1 cellular context compared by ENCODE assay signal in the genomic region with DNA sequence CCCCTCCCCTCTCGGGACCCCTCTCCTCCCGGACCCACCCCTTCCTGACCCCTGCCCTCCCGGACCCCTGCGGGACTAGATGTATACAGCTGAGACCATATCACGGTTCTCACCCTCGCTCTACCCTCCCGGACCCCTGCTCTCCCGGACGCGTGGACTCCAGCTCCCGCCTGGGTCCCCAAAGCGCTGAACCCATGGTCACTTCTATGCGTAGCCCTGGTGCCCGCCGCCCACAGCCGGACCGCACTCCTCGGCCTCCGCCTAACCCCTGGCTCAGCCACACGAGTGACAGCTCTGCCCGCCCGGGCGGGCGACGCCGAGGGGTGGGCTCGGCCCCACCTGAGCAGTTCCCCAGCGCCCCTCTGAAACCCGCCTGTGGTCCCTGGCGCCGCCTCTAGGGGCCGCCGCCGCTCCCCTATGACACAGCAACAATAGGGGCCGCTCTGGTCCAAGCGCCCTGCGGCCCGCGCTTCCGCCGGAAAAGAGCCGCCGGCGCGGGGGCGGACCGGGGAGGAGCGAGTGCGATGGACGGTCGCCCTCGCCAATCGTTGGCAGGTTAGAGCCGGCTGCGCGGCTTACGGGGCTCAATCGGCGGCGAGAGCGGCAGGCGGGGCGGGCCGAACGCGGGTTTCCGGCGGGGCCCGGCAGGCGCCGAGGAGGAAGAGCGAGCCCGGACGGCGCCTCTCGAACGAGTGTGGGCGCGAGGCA.
TF ChIP-seq lines count a peak whose summit lies in the region.

Gene ADRM1 (plus strand): TSS at position 657 of the 708 bp plus-strand sequence. CDS start 572 bp downstream, outside the sequence.

TF ChIP-seq in GM12878, 131 proteins besides CTCF, POLR2A, EP300 and RAD21 (continued from another document and continues in another):
- no peak for TF ChIP-seq ZNF687 (IDR thresholded peaks at IDR 0.05)
- TF ChIP-seq SPI1 (IDR thresholded peaks at IDR 0.05; ENCODE audit: borderline replicate concordance, insufficient read depth, low read depth, low read length): no peak; the same call in 1 of the 2 replicates
- TF ChIP-seq RB1 (IDR thresholded peaks at IDR 0.05; ENCODE audit: borderline replicate concordance): peak; percentile 96
- TF ChIP-seq, protein P1, sequence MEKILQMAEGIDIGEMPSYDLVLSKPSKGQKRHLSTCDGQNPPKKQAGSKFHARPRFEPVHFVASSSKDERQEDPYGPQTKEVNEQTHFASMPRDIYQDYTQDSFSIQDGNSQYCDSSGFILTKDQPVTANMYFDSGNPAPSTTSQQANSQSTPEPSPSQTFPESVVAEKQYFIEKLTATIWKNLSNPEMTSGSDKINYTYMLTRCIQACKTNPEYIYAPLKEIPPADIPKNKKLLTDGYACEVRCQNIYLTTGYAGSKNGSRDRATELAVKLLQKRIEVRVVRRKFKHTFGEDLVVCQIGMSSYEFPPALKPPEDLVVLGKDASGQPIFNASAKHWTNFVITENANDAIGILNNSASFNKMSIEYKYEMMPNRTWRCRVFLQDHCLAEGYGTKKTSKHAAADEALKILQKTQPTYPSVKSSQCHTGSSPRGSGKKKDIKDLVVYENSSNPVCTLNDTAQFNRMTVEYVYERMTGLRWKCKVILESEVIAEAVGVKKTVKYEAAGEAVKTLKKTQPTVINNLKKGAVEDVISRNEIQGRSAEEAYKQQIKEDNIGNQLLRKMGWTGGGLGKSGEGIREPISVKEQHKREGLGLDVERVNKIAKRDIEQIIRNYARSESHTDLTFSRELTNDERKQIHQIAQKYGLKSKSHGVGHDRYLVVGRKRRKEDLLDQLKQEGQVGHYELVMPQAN (conservative IDR thresholded peaks at IDR 0.05): peak; percentile 64
- no peak for TF ChIP-seq SREBF1 (IDR thresholded peaks at IDR 0.05; ENCODE audit: low read length)
- TF ChIP-seq ZZZ3 (IDR thresholded peaks at IDR 0.05; ENCODE audit: control insufficient read depth, insufficient read length, low read depth): no peak
- TF ChIP-seq KAT2A (conservative IDR thresholded peaks at IDR 0.05; ENCODE audit: control insufficient read depth, low read depth, low read length): no peak
- TF ChIP-seq EED (IDR thresholded peaks at IDR 0.05; ENCODE audit: low read depth): no peak
- TF ChIP-seq EZH2 (IDR thresholded peaks at IDR 0.05; ENCODE audit: borderline replicate concordance, control insufficient read depth, low read depth, low read length): no peak
- TF ChIP-seq, protein P2, sequence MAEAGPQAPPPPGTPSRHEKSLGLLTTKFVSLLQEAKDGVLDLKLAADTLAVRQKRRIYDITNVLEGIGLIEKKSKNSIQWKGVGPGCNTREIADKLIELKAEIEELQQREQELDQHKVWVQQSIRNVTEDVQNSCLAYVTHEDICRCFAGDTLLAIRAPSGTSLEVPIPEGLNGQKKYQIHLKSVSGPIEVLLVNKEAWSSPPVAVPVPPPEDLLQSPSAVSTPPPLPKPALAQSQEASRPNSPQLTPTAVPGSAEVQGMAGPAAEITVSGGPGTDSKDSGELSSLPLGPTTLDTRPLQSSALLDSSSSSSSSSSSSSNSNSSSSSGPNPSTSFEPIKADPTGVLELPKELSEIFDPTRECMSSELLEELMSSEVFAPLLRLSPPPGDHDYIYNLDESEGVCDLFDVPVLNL (IDR thresholded peaks at IDR 0.05; ENCODE audit: low read depth, low read length): no peak
- peak; percentile 91 for TF ChIP-seq CHD2 (IDR thresholded peaks at IDR 0.05; ENCODE audit: borderline replicate concordance, low read depth, low read length)
- peak; percentile 99 for TF ChIP-seq PKNOX1 (IDR thresholded peaks at IDR 0.05)
- TF ChIP-seq MTA2 (IDR thresholded peaks at IDR 0.05; ENCODE audit: low read depth): no peak
- TF ChIP-seq SMARCA5 (IDR thresholded peaks at IDR 0.05): peak; percentile 86
- no peak for TF ChIP-seq MYC (IDR thresholded peaks at IDR 0.05; ENCODE audit: insufficient read depth, insufficient read length, insufficient replicate concordance, low read length, severe bottlenecking)
- TF ChIP-seq HDAC6 (IDR thresholded peaks at IDR 0.05; ENCODE audit: unreplicated experiment): no peak
- TF ChIP-seq ZBED1 (IDR thresholded peaks at IDR 0.05; ENCODE audit: borderline replicate concordance): no peak
- no peak for TF ChIP-seq ASH2L (IDR thresholded peaks at IDR 0.05; ENCODE audit: borderline replicate concordance, low read depth)
- TF ChIP-seq SIX5 (IDR thresholded peaks at IDR 0.05; ENCODE audit: low read depth, low read length, severe bottlenecking): peak; percentile 39
- TF ChIP-seq ESRRA (IDR thresholded peaks at IDR 0.05; ENCODE audit: low read length): no peak
- TF ChIP-seq SIN3A (IDR thresholded peaks at IDR 0.05; ENCODE audit: low read depth, low read length): peak; percentile 2; the same call in 1 of the 2 replicates
- peak; percentile 64 for TF ChIP-seq CREM (IDR thresholded peaks at IDR 0.05; ENCODE audit: low read depth)
- TF ChIP-seq RBBP5 (conservative IDR thresholded peaks at IDR 0.05): no peak
- peak; percentile 68 for TF ChIP-seq RUNX3 (IDR thresholded peaks at IDR 0.05; ENCODE audit: low read length)
- no peak for TF ChIP-seq IRF5 (IDR thresholded peaks at IDR 0.05; ENCODE audit: borderline replicate concordance)
- TF ChIP-seq JUNB (IDR thresholded peaks at IDR 0.05): no peak
- TF ChIP-seq IRF4 (IDR thresholded peaks at IDR 0.05; ENCODE audit: low read depth, low read length): no peak
- no peak for TF ChIP-seq BMI1 (IDR thresholded peaks at IDR 0.05; ENCODE audit: borderline replicate concordance)
- peak; percentile 87 for TF ChIP-seq STAT1 (conservative IDR thresholded peaks at IDR 0.05)
- peak; percentile 99 for TF ChIP-seq DPF2 (IDR thresholded peaks at IDR 0.05)
- TF ChIP-seq ATF7 (IDR thresholded peaks at IDR 0.05; ENCODE audit: low read depth): no peak
- peak; percentile 40; the same call in 1 of the 2 replicates for TF ChIP-seq POLR2AphosphoS5 (IDR thresholded peaks at IDR 0.05; ENCODE audit: low read length)
- no peak for TF ChIP-seq ZNF24 (IDR thresholded peaks at IDR 0.05)
- TF ChIP-seq ETV6 (conservative IDR thresholded peaks at IDR 0.05 in 1 of 2, IDR thresholded peaks at IDR 0.05 in 1 of 2; ENCODE audit: borderline replicate concordance in 1 of 2, low read depth in 1 of 2): no peak
- TF ChIP-seq ZBTB11 (CRISPR knock-in tag; IDR thresholded peaks at IDR 0.05): no peak
- TF ChIP-seq, protein P3, sequence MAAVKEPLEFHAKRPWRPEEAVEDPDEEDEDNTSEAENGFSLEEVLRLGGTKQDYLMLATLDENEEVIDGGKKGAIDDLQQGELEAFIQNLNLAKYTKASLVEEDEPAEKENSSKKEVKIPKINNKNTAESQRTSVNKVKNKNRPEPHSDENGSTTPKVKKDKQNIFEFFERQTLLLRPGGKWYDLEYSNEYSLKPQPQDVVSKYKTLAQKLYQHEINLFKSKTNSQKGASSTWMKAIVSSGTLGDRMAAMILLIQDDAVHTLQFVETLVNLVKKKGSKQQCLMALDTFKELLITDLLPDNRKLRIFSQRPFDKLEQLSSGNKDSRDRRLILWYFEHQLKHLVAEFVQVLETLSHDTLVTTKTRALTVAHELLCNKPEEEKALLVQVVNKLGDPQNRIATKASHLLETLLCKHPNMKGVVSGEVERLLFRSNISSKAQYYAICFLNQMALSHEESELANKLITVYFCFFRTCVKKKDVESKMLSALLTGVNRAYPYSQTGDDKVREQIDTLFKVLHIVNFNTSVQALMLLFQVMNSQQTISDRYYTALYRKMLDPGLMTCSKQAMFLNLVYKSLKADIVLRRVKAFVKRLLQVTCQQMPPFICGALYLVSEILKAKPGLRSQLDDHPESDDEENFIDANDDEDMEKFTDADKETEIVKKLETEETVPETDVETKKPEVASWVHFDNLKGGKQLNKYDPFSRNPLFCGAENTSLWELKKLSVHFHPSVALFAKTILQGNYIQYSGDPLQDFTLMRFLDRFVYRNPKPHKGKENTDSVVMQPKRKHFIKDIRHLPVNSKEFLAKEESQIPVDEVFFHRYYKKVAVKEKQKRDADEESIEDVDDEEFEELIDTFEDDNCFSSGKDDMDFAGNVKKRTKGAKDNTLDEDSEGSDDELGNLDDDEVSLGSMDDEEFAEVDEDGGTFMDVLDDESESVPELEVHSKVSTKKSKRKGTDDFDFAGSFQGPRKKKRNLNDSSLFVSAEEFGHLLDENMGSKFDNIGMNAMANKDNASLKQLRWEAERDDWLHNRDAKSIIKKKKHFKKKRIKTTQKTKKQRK (IDR thresholded peaks at IDR 0.05; ENCODE audit: low read depth, low read length): peak; percentile 59; the same call in 1 of the 2 replicates
- TF ChIP-seq, protein P4, sequence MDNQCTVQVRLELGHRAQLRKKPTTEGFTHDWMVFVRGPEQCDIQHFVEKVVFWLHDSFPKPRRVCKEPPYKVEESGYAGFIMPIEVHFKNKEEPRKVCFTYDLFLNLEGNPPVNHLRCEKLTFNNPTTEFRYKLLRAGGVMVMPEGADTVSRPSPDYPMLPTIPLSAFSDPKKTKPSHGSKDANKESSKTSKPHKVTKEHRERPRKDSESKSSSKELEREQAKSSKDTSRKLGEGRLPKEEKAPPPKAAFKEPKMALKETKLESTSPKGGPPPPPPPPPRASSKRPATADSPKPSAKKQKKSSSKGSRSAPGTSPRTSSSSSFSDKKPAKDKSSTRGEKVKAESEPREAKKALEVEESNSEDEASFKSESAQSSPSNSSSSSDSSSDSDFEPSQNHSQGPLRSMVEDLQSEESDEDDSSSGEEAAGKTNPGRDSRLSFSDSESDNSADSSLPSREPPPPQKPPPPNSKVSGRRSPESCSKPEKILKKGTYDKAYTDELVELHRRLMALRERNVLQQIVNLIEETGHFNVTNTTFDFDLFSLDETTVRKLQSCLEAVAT (IDR thresholded peaks at IDR 0.05): no peak
